10 cellular contexts compared by ENCODE assay signal in the genomic region with DNA sequence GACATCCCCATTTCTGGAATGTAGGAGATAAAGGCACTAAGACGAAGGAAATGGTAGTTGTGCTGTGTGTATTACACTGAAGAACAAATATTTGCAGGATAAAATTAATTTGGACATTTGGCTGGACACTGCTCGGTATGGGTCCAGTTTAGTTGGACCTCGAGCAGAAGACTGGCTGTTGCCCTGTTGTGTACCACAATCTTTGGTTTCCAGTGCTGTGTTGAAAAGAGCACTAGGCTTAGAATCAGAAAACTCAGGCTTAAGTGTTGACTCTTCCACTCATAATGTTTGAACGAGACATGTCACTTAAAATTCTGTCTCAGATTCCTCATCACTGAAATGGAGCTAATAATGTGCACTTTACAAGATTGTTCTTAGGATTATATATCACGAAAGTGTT. TPM values are rescaled to one million over a fixed set of nuclear protein-coding genes. Genes with fewer than 3 reads are reported as not detected.
DNase-seq lines count a peak whose midpoint lies in the region; ATAC-seq and TF ChIP-seq lines count a peak whose summit lies in the region.
"Had no signal": no experiment of that assay in that cellular context is flagged by ENCODE, and none has a peak within 500 bp of the region (broad histone marks: within the 10 kb centered on the region; RNA-seq: fewer than 3 reads in every experiment).

No MANE protein-coding gene starts in this region.

- no peak for DNase-seq in activated CD4-positive, alpha-beta T cell treated with anti-CD3 and anti-CD28 coated beads, Interleukin-2, amount 10 ng/mL, durations not matched to agents 7 days and 5 days
- no peak for DNase-seq in activated CD4-positive, alpha-beta T cell treated with anti-CD3 and anti-CD28 coated beads for 1 hour
- DNase-seq in PC-3 (no peak), fibroblast of lung (ENCODE audit: low read depth in 2 of 2) (no peak), spleen (no peak), DMS 273 treated with DMSO at 0.1 percent for 48 hours (lab: John Stamatoyannopoulos, UW) (no peak)
- DNase-seq: ovary, thyroid gland had no signal

- peaks cover 37% of the 10 kb centered on the region for H3K79me2 ChIP-seq in PC-3 (ENCODE audit: low read length)
- peaks cover 48% of the 10 kb centered on the region for H3K79me2 ChIP-seq in fibroblast of lung (ENCODE audit: control insufficient read depth, insufficient read depth, low read length)

- H3K9ac ChIP-seq in PC-3 (ENCODE audit: low read length): no peak overlapping the region
- H3K9ac ChIP-seq in fibroblast of lung (ENCODE audit: insufficient read depth, low read length): no peak overlapping the region

- ATAC-seq in PC-3 (no peak), HG03469 (IDR thresholded peaks at IDR 0.05; ENCODE audit: unreplicated experiment) (no peak), HG03139 (IDR thresholded peaks at IDR 0.05; ENCODE audit: unreplicated experiment) (no peak)

- H3K27ac Mint-ChIP-seq in activated CD4-positive, alpha-beta T cell treated with anti-CD3 and anti-CD28 coated beads, Interleukin-2, amount 10 ng/mL, durations not matched to agents 7 days and 5 days: no peak overlapping the region

- H3K27ac ChIP-seq in PC-3 (ENCODE audit: low read length) (no peak overlapping the region), fibroblast of lung (ENCODE audit: insufficient read depth, low read length) (no peak overlapping the region), spleen (peak overlapping the region; percentile 10 to 99 (median 97))

- POLR2A ChIA-PET in activated CD4-positive, alpha-beta T cell treated with anti-CD3 and anti-CD28 coated beads, Interleukin-2, amount 10 ng/mL, durations not matched to agents 7 days and 5 days (lab: Charles Lee): no interaction called here
- POLR2A ChIA-PET in PC-3 (lab: Charles Lee; ENCODE audit: unreplicated experiment): interaction anchor here (0.6 to 0.7 kb wide), 2 partner anchors 416 to 1749 kb away, joined by 3 read pairs; no protein-coding TSS in a partner anchor

- H3K4me2 ChIP-seq in PC-3 (ENCODE audit: low read length): peak overlapping the region; percentile 99
- H3K4me2 ChIP-seq in fibroblast of lung (ENCODE audit: extremely low read depth, insufficient read depth, low read length): peak overlapping the region; percentile 98

- no TSS peak for BruUV-seq in PC-3 (replicated peaks; lab: Mats Ljungman, UMichigan)

- TF ChIP-seq POLR2A in spleen (IDR thresholded peaks at IDR 0.05): no peak

- CTCF ChIA-PET in activated CD4-positive, alpha-beta T cell treated with anti-CD3 and anti-CD28 coated beads, Interleukin-2, amount 10 ng/mL, durations not matched to agents 7 days and 5 days (lab: Charles Lee): no interaction called here
- CTCF ChIA-PET in PC-3 (lab: Charles Lee): no interaction called here

- H4K20me1 ChIP-seq in PC-3 (ENCODE audit: low read length): peaks cover 8% of the 10 kb centered on the region
- no peaks in the 10 kb centered on the region for H4K20me1 ChIP-seq in fibroblast of lung (ENCODE audit: control insufficient read depth, extremely low read depth, insufficient read depth, low read length)

- H3K27me3 ChIP-seq in PC-3 (ENCODE audit: low read length) (no peaks in the 10 kb centered on the region), fibroblast of lung (ENCODE audit: control insufficient read depth, insufficient read depth, low read length) (no peaks in the 10 kb centered on the region), spleen (replicated peaks in 1 of 7) (no peaks in the 10 kb centered on the region)
- H3K27me3 ChIP-seq: ovary, thyroid gland had no signal

- H3K4me3 ChIP-seq in PC-3 (ENCODE audit: low read length) (peak overlapping the region; percentile 93; the same call in 1 of the 2 replicates), fibroblast of lung (replicated peaks in 1 of 4; ENCODE audit: control extremely low read depth in 1 of 4, insufficient read depth in 1 of 4, low read depth in 3 of 4, low read length in 4 of 4) (peak overlapping the region; percentile 72 to 87 (median 82)), spleen (peak overlapping the region; percentile 86 to 95 (median 90))

- 61 to 73% (median 65%) methylated on average over 5 of the region's 5 CpGs for WGBS in spleen, 5 donors

- H3K9me3 ChIP-seq in PC-3 (ENCODE audit: low read length) (no peaks in the 10 kb centered on the region), fibroblast of lung (ENCODE audit: control insufficient read depth, insufficient read depth, low read depth, low read length) (no peaks in the 10 kb centered on the region), spleen (no peaks in the 10 kb centered on the region)
- H3K9me3 ChIP-seq: ovary, thyroid gland had no signal

- H2AFZ ChIP-seq in PC-3 (ENCODE audit: low read length) (peak overlapping the region; percentile 99; the same call in 1 of the 2 replicates), fibroblast of lung (ENCODE audit: low read length) (peak overlapping the region; percentile 45)

- no peaks in the 10 kb centered on the region for H3K9me2 ChIP-seq in PC-3 (replicated peaks; ENCODE audit: low read length)

- H3K36me3 ChIP-seq in PC-3 (ENCODE audit: low read depth, low read length) (peaks cover 6% of the 10 kb centered on the region; the same call in 1 of the 2 replicates), fibroblast of lung (ENCODE audit: control insufficient read depth, insufficient read depth, low read length) (no peaks in the 10 kb centered on the region), spleen (peaks cover 0 to 13% (median under 1%) of the 10 kb centered on the region in 6 donors)
- H3K36me3 ChIP-seq: ovary, thyroid gland had no signal

- H3K9me3 Mint-ChIP-seq in activated CD4-positive, alpha-beta T cell treated with anti-CD3 and anti-CD28 coated beads, Interleukin-2, amount 10 ng/mL, durations not matched to agents 7 days and 5 days: no peaks in the 10 kb centered on the region

- peaks cover 17% of the 10 kb centered on the region for H3K27me3 Mint-ChIP-seq in activated CD4-positive, alpha-beta T cell treated with anti-CD3 and anti-CD28 coated beads, Interleukin-2, amount 10 ng/mL, durations not matched to agents 7 days and 5 days

- H3F3A ChIP-seq in PC-3 (ENCODE audit: low read length, unreplicated experiment): no peaks in the 10 kb centered on the region

- H3K4me1 Mint-ChIP-seq in activated CD4-positive, alpha-beta T cell treated with anti-CD3 and anti-CD28 coated beads, Interleukin-2, amount 10 ng/mL, durations not matched to agents 7 days and 5 days: peaks cover 27% of the 10 kb centered on the region

- no peak for TF ChIP-seq CTCF in PC-3 (conservative IDR thresholded peaks at IDR 0.05; ENCODE audit: low read depth, low read length)
- TF ChIP-seq CTCF in fibroblast of lung (conservative IDR thresholded peaks at IDR 0.05 in 1 of 2, IDR thresholded peaks at IDR 0.05 in 1 of 2; ENCODE audit: low read depth in 1 of 2, low read length in 2 of 2): no peak
- TF ChIP-seq CTCF in spleen (IDR thresholded peaks at IDR 0.05 in 8 of 11, conservative IDR thresholded peaks at IDR 0.05 in 3 of 11): no peak

- peak overlapping the region; percentile 100 for H3K4me3 Mint-ChIP-seq in activated CD4-positive, alpha-beta T cell treated with anti-CD3 and anti-CD28 coated beads, Interleukin-2, amount 10 ng/mL, durations not matched to agents 7 days and 5 days

- H3K4me1 ChIP-seq in PC-3 (ENCODE audit: insufficient read depth, low read length): peaks cover 20% of the 10 kb centered on the region
- no peaks in the 10 kb centered on the region for H3K4me1 ChIP-seq in fibroblast of lung (ENCODE audit: control insufficient read depth, extremely low read depth, insufficient read depth, low read length)
- H3K4me1 ChIP-seq in spleen: peaks cover 17 to 62% (median 38%) of the 10 kb centered on the region in 6 donors

- H3K36me3 Mint-ChIP-seq in activated CD4-positive, alpha-beta T cell treated with anti-CD3 and anti-CD28 coated beads, Interleukin-2, amount 10 ng/mL, durations not matched to agents 7 days and 5 days (ENCODE audit: low read depth): peaks cover 31% of the 10 kb centered on the region

- intact Hi-C loops in PC-3 (cut with micrococcal nuclease) (no loop called here), spleen (cut with DNase I; ENCODE audit: low total_unique reads) (loop anchor here (5.0 kb wide), 1 partner anchor 164 kb away; a partner anchor contains a TSS)

RNA-seq across cellular contexts. Expression of a gene that starts 1.2 kb away (rescaled TPM):
- total RNA-seq in activated CD4-positive, alpha-beta T cell treated with anti-CD3 and anti-CD28 coated beads, Interleukin-2, amount 10 ng/mL, durations not matched to agents 7 days and 5 days: 100 to 1,000 TPM; 257 to 273 TPM
- total RNA-seq in PC-3 (2014; rRNA removed): 60.0 and 76.1 TPM in 2 replicates
- total RNA-seq in fibroblast of lung: 83.5 and 142 TPM in 2 replicates
- polyA plus RNA-seq in fibroblast of lung: 242 and 350 TPM in 2 replicates
- polyA plus RNA-seq in fibroblast of lung (2012): 304 and 394 TPM in 2 replicates
- polyA minus RNA-seq in fibroblast of lung (ENCODE audit: low replicate concordance): 35.6 and 40.1 TPM in 2 replicates
- total RNA-seq in spleen: 100 to 1,000 TPM; 141 to 221 (median 171) TPM
- 100 to 1,000 TPM; 122 to 208 (median 190) TPM for polyA plus RNA-seq in spleen

RNA-seq across cellular contexts. Expression of a gene that starts 16.3 kb away (rescaled TPM):
- not detected for total RNA-seq in activated CD4-positive, alpha-beta T cell treated with anti-CD3 and anti-CD28 coated beads, Interleukin-2, amount 10 ng/mL, durations not matched to agents 7 days and 5 days
- total RNA-seq in PC-3 (2014; rRNA removed): not detected in 2 replicates
- not detected in 2 replicates for total RNA-seq in fibroblast of lung
- polyA plus RNA-seq in fibroblast of lung: not detected in 2 replicates
- polyA plus RNA-seq in fibroblast of lung (2012): not detected in 2 replicates
- not detected in 2 replicates for polyA minus RNA-seq in fibroblast of lung (ENCODE audit: low replicate concordance)
- not detected for total RNA-seq in spleen
- not detected for polyA plus RNA-seq in spleen
- total RNA-seq: thyroid gland had no signal
- polyA plus RNA-seq: ovary had no signal

RNA-seq across cellular contexts. Expression of a gene that starts 46.5 kb away (rescaled TPM):
- total RNA-seq in activated CD4-positive, alpha-beta T cell treated with anti-CD3 and anti-CD28 coated beads, Interleukin-2, amount 10 ng/mL, durations not matched to agents 7 days and 5 days: 10 to 100 TPM; 15.3 to 15.8 TPM
- total RNA-seq in PC-3 (2014; rRNA removed) (26.1 and 31.3 TPM in 2 replicates), fibroblast of lung (0.77 and 2.6 TPM in 2 replicates), spleen (100 to 1,000 TPM in 5 of 7 donors, 10 to 100 TPM in 2; 62.2 to 232 (median 114) TPM)
- polyA plus RNA-seq in fibroblast of lung (0.43 and 1.2 TPM in 2 replicates), spleen (10 to 100 TPM; 14.9 to 34.7 (median 20.5) TPM)
- polyA plus RNA-seq in fibroblast of lung (2012): 0.16 and 0.59 TPM in 2 replicates
- polyA minus RNA-seq in fibroblast of lung (ENCODE audit: low replicate concordance): 1.2 TPM in 1 of 2 replicates, not detected in the other

Comparison
In these comparisons a context has a peak if more than half of its experiments do, and no peak if none do; other contexts are left out.
1. H3K27ac ChIP-seq: peak in spleen (8 of 8); none in PC-3 (single experiment) and fibroblast of lung (single experiment).
2. Peak in every context shown above with its lines, with median percentiles within 50 percentile points of each other: H3K4me3 ChIP-seq.